In the genomic region with DNA sequence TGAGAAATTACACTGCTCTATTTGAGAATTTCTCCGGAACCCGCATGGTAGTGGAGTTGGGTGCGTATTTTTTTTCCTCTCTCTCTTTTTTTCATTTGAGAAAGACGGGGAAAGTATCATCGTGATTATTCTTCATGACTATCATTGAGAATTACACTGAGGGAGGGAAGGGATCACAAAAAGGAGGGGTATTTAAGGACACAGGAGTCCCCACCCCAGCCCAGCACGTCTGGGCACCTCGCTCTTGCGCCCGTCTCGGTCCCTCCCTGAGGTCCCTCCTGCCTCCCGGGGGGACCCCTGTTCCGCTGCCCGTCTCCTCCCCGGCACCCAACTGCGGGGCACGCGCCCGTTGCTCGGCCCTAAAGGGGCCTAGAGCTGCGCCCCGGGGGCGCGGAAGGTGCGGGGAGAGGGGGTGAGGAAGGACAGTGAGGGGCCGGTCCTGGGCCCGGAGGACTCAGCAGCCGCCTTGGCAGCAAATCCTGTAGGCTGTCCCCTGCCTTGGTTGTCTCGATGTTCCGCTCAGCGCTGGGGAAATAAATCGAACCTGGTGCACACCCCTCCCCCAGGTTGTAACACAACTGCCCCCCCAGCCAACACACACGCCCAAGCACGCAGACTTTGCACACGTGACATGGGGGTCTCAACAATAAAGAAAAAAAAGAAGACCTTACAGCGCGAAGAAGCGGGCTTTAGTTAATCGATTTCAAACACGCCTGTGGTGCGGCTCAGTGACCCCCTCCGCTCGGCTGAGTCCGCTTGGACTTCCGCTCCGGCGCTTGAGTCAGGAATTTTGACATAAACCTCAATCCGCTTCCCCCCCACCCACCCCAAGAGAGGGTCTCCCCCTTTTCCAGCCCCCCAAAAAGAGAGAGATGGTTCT, we compare ENCODE assay signal across 16 cellular contexts. TPM values are rescaled to one million over a fixed set of nuclear protein-coding genes. Genes with fewer than 3 reads are reported as not detected.
DNase-seq lines count a peak whose midpoint lies in the region; ATAC-seq and TF ChIP-seq lines count a peak whose summit lies in the region.
"Had no signal": no experiment of that assay in that cellular context is flagged by ENCODE, and none has a peak within 500 bp of the region (broad histone marks: within the 10 kb centered on the region; RNA-seq: fewer than 3 reads in every experiment).

No MANE protein-coding gene starts in this region.

- H3K9me3 Mint-ChIP-seq in activated CD4-positive, alpha-beta T cell treated with anti-CD3 and anti-CD28 coated beads, Interleukin-2, amount 10 ng/mL, durations not matched to agents 24 days and 14 days, result peaks cover 13% of the 10 kb centered on the region
- peaks cover 12% of the 10 kb centered on the region for H3K9me3 Mint-ChIP-seq in activated T-cell treated with anti-CD3 and anti-CD28 coated beads, Interleukin-2, amount 50 U/mL, for 4 hours
- H3K9me3 Mint-ChIP-seq in Calu3 (ENCODE audit: low read depth, unreplicated experiment), result no peaks in the 10 kb centered on the region

- no peak overlapping the region for H3K4me3 Mint-ChIP-seq in activated CD4-positive, alpha-beta T cell treated with anti-CD3 and anti-CD28 coated beads, Interleukin-2, amount 10 ng/mL, durations not matched to agents 24 days and 14 days
- H3K4me3 Mint-ChIP-seq in activated T-cell treated with anti-CD3 and anti-CD28 coated beads, Interleukin-2, amount 50 U/mL, for 4 hours, result peak overlapping the region; percentile 49
- H3K4me3 Mint-ChIP-seq in Calu3 (ENCODE audit: low read depth, unreplicated experiment), result no peak overlapping the region

- peaks cover 76% of the 10 kb centered on the region for H3K27me3 Mint-ChIP-seq in activated CD4-positive, alpha-beta T cell treated with anti-CD3 and anti-CD28 coated beads, Interleukin-2, amount 10 ng/mL, durations not matched to agents 24 days and 14 days
- peaks cover 81% of the 10 kb centered on the region for H3K27me3 Mint-ChIP-seq in activated T-cell treated with anti-CD3 and anti-CD28 coated beads, Interleukin-2, amount 50 U/mL, for 4 hours (ENCODE audit: low read depth)
- peaks cover 69% of the 10 kb centered on the region for H3K27me3 Mint-ChIP-seq in Calu3 (ENCODE audit: unreplicated experiment)

- H3K4me1 ChIP-seq in iPS-15b (ENCODE audit: control insufficient read depth, insufficient read depth, low read length) (peaks cover 4% of the 10 kb centered on the region), PC-3 (ENCODE audit: insufficient read depth, low read length) (no peaks in the 10 kb centered on the region)

- peak; percentile 61 for DNase-seq in activated CD4-positive, alpha-beta T cell treated with anti-CD3 and anti-CD28 coated beads, Interleukin-2, amount 10 ng/mL, durations not matched to agents 24 days and 14 days
- no peak for DNase-seq in activated CD4-positive, alpha-beta T cell treated with anti-CD3 and anti-CD28 coated beads, Interleukin-2, amount 50 U/mL, for 4 hours
- no peak for DNase-seq in activated T-cell treated with anti-CD3 and anti-CD28 coated beads, Interleukin-2, amount 50 U/mL, for 4 hours
- DNase-seq in retina, result peak; percentile 73
- no peak for DNase-seq in Calu3
- no peak for DNase-seq in EL
- DNase-seq in PC-3, result no peak
- DNase-seq: brain microvascular endothelial cell, hippocampal formation, midbrain, NCI-H2029 had no signal

- intact Hi-C loops in activated CD4-positive, alpha-beta T cell treated with anti-CD3 and anti-CD28 coated beads, Interleukin-2, amount 10 ng/mL, durations not matched to agents 24 days and 14 days (cut with micrococcal nuclease), result loop anchor here (1.0 to 5.0 kb wide), 2 partner anchors 9 to 1171 kb away; no protein-coding TSS in a partner anchor
- intact Hi-C loops in Calu3 (cut with micrococcal nuclease; ENCODE audit: unreplicated experiment), result no loop called here
- intact Hi-C loops in PC-3 (cut with micrococcal nuclease), result no loop called here

- peaks cover 13% of the 10 kb centered on the region for H3K4me1 Mint-ChIP-seq in activated CD4-positive, alpha-beta T cell treated with anti-CD3 and anti-CD28 coated beads, Interleukin-2, amount 10 ng/mL, durations not matched to agents 24 days and 14 days
- peaks cover 25% of the 10 kb centered on the region for H3K4me1 Mint-ChIP-seq in activated T-cell treated with anti-CD3 and anti-CD28 coated beads, Interleukin-2, amount 50 U/mL, for 4 hours (ENCODE audit: low read depth)
- peaks cover 25% of the 10 kb centered on the region for H3K4me1 Mint-ChIP-seq in Calu3 (ENCODE audit: low read depth, unreplicated experiment)

- H3K9me2 ChIP-seq in PC-3 (replicated peaks; ENCODE audit: low read length), result no peaks in the 10 kb centered on the region

- H3F3A ChIP-seq in PC-3 (ENCODE audit: low read length, unreplicated experiment), result no peaks in the 10 kb centered on the region

- H3K27ac Mint-ChIP-seq in activated CD4-positive, alpha-beta T cell treated with anti-CD3 and anti-CD28 coated beads, Interleukin-2, amount 10 ng/mL, durations not matched to agents 24 days and 14 days, result peak overlapping the region; percentile 61
- no peak overlapping the region for H3K27ac Mint-ChIP-seq in Calu3 (ENCODE audit: unreplicated experiment)

- no TSS peak for BruUV-seq in Calu3 (replicated peaks; lab: Mats Ljungman, UMichigan)
- BruUV-seq in PC-3 (replicated peaks; lab: Mats Ljungman, UMichigan), result no TSS peak

- H4K20me1 ChIP-seq in PC-3 (ENCODE audit: low read length), result no peaks in the 10 kb centered on the region

- H3K79me2 ChIP-seq in PC-3 (ENCODE audit: low read length), result no peaks in the 10 kb centered on the region

- H3K36me3 ChIP-seq in iPS-15b (ENCODE audit: control insufficient read depth, insufficient read depth, low read length) (no peaks in the 10 kb centered on the region), PC-3 (ENCODE audit: low read depth, low read length) (no peaks in the 10 kb centered on the region)
- H3K36me3 ChIP-seq: brain microvascular endothelial cell, right atrium auricular region, upper lobe of left lung had no signal

- H3K36me3 Mint-ChIP-seq in activated CD4-positive, alpha-beta T cell treated with anti-CD3 and anti-CD28 coated beads, Interleukin-2, amount 10 ng/mL, durations not matched to agents 24 days and 14 days (ENCODE audit: low read depth), result peaks cover 13% of the 10 kb centered on the region
- H3K36me3 Mint-ChIP-seq in activated T-cell treated with anti-CD3 and anti-CD28 coated beads, Interleukin-2, amount 50 U/mL, for 4 hours (ENCODE audit: insufficient read depth), result peaks cover 2% of the 10 kb centered on the region
- H3K36me3 Mint-ChIP-seq in Calu3 (ENCODE audit: insufficient read depth, unreplicated experiment), result no peaks in the 10 kb centered on the region

- no peak overlapping the region for H2AFZ ChIP-seq in PC-3 (ENCODE audit: low read length)

- POLR2A ChIA-PET in PC-3 (lab: Charles Lee; ENCODE audit: unreplicated experiment), result no interaction called here

- H3K4me3 ChIP-seq in iPS-15b (ENCODE audit: low read depth, low read length) (peak overlapping the region; percentile 39), PC-3 (ENCODE audit: low read length) (no peak overlapping the region)
- H3K4me3 ChIP-seq: right atrium auricular region had no signal

- no peak overlapping the region for H3K27ac ChIP-seq in PC-3 (ENCODE audit: low read length)
- H3K27ac ChIP-seq: brain microvascular endothelial cell, epithelial cell of prostate, right atrium auricular region, upper lobe of left lung had no signal

- CTCF ChIA-PET in Calu3 (lab: Charles Lee) (interaction anchor here (0.7 kb wide), 1 partner anchor 716 kb away, joined by 5 read pairs; no protein-coding TSS in a partner anchor), PC-3 (lab: Charles Lee) (no interaction called here)

- H3K4me2 ChIP-seq in PC-3 (ENCODE audit: low read length), result no peak overlapping the region

- TF ChIP-seq CTCF in Calu3 (IDR thresholded peaks at IDR 0.05; ENCODE audit: unreplicated experiment) (no peak), PC-3 (conservative IDR thresholded peaks at IDR 0.05; ENCODE audit: low read depth, low read length) (no peak)

- no peak overlapping the region for H3K9ac ChIP-seq in iPS-15b (ENCODE audit: low read depth, low read length)
- no peak overlapping the region for H3K9ac ChIP-seq in PC-3 (ENCODE audit: low read length)

- no peak for ATAC-seq in activated T-cell treated with anti-CD3 and anti-CD28 coated beads, Interleukin-2, amount 50 U/mL, for 4 hours
- ATAC-seq in PC-3, result no peak
- ATAC-seq: HCT116 had no signal

- H3K9me3 ChIP-seq in iPS-15b (ENCODE audit: control insufficient read depth, insufficient read depth, low read length) (no peaks in the 10 kb centered on the region), PC-3 (ENCODE audit: low read length) (no peaks in the 10 kb centered on the region)
- H3K9me3 ChIP-seq: upper lobe of left lung had no signal

- H3K27me3 ChIP-seq in iPS-15b (ENCODE audit: control insufficient read depth, insufficient read depth, low read length) (peaks cover 98% of the 10 kb centered on the region), PC-3 (ENCODE audit: low read length) (peaks cover 30% of the 10 kb centered on the region)

RNA-seq across cellular contexts. Expression of a gene that starts 18.6 kb away (rescaled TPM):
- 79.7 and 81.0 TPM in 2 replicates for total RNA-seq in activated CD4-positive, alpha-beta T cell treated with anti-CD3 and anti-CD28 coated beads, Interleukin-2, amount 10 ng/mL, durations not matched to agents 24 days and 14 days
- 10 to 100 TPM; 28.1 to 71.9 (median 42.1) TPM for total RNA-seq in activated T-cell treated with anti-CD3 and anti-CD28 coated beads, Interleukin-2, amount 50 U/mL, for 4 hours
- total RNA-seq in Calu3 (2022), result 5.0 and 8.2 TPM in 2 replicates
- total RNA-seq in PC-3 (2014; rRNA removed), result 2.6 and 3.6 TPM in 2 replicates

Comparison
In these comparisons a context has a peak if more than half of its experiments do, and no peak if none do; other contexts are left out.
1. DNase-seq: peak in activated CD4-positive, alpha-beta T cell treated with anti-CD3 and anti-CD28 coated beads, Interleukin-2, amount 10 ng/mL, durations not matched to agents 24 days and 14 days (single experiment) and retina (single experiment); none in activated CD4-positive, alpha-beta T cell treated with anti-CD3 and anti-CD28 coated beads, Interleukin-2, amount 50 U/mL, for 4 hours (0 of 2), activated T-cell treated with anti-CD3 and anti-CD28 coated beads, Interleukin-2, amount 50 U/mL, for 4 hours (single experiment), Calu3 (single experiment), EL (single experiment) and PC-3 (single experiment).